26 cellular contexts compared by ENCODE assay signal in the genomic region with DNA sequence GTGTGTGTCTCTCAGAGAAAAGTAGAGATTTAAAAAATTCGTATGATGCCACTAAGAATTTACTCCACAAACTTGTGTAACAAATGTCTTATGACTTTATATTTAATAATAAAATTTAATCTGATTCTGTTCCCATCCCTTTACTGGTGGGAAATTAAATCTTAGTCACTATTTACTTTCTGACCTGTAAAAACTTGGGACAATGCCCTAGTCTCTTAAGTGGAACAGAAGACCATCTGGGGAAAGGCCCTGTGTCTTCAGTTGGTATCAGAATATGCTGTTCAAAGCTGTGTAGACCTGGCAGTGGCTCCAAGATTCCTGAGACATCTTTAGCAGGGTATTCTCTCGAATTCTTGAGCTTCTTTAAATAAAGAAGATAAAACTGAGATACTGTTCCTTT.
"Had no signal": no experiment of that assay in that cellular context is flagged by ENCODE, and none has a peak within 500 bp of the region (broad histone marks: within the 10 kb centered on the region; RNA-seq: fewer than 3 reads in every experiment).

No MANE protein-coding gene starts in this region.

- DNase-seq: stimulated activated CD4-positive, alpha-beta T cell treated with anti-CD3 and anti-CD28 coated beads, Interleukin-2, amount 100 ng/mL, for 48 hours; stimulated activated CD4-positive, alpha-beta T cell treated with anti-CD3 and anti-CD28 coated beads, Interleukin-4, amount 100 ng/mL, for 1 hour; stimulated activated CD4-positive, alpha-beta T cell treated with anti-CD3 and anti-CD28 coated beads, Interleukin-4, amount 100 ng/mL, for 24 hours; stimulated activated CD4-positive, alpha-beta T cell treated with anti-CD3 and anti-CD28 coated beads, Interleukin-4, amount 100 ng/mL, for 4 hours; stimulated activated CD8-positive, alpha-beta memory T cell treated with anti-CD3 and anti-CD28 coated beads, Interleukin-4, amount 100 ng/mL, for 48 hours; stimulated activated naive B cell treated with anti-CD40 and anti-IgM and Interleukin-4, amounts not matched to agents 10 μg/mL and 1 μg/mL and 100 μg/mL, for 72 hours; stimulated activated naive CD4-positive, alpha-beta T cell; stimulated activated naive CD4-positive, alpha-beta T cell treated with Interleukin-2 at 50 U/mL for 16 hours; stimulated activated naive CD8-positive, alpha-beta T cell treated with anti-CD3 and anti-CD28 coated beads, Interleukin-15, amount 100 ng/mL, for 72 hours; stimulated activated naive CD8-positive, alpha-beta T cell treated with anti-CD3 and anti-CD28 coated beads, Interleukin-15, Interleukin-2, amounts not matched to agents 100 U/mL and 50 U/mL, for 24 hours; stomach; substantia nigra; testis; thyroid gland; tibial artery; transverse colon; trophoblast cell; upper lobe of right lung; uterus had no signal

- H3K27me3 ChIP-seq: testis, uterus, vagina had no signal

- H3K36me3 ChIP-seq: stomach, suprapubic skin, thoracic aorta, thyroid gland, tibial artery, tibial nerve, transverse colon, upper lobe of left lung, upper lobe of right lung, uterus, vagina had no signal

- H3K27ac ChIP-seq: stomach, suprapubic skin, testis, thoracic aorta, thyroid gland, tibial artery, tibial nerve, transverse colon, upper lobe of left lung, upper lobe of right lung, uterus, vagina had no signal

- H3K4me3 ChIP-seq: stomach, suprapubic skin, testis, thoracic aorta, thyroid gland, tibial artery, tibial nerve, transverse colon, upper lobe of left lung, upper lobe of right lung, uterus, vagina had no signal

- H3K4me1 ChIP-seq: uterus had no signal

- ATAC-seq: stimulated activated effector memory CD8-positive, alpha-beta T cell treated with anti-CD3 and anti-CD28 coated beads, Interleukin-12 subunit alpha, Interleukin-12 subunit beta, amount 100 ng/mL, for 72 hours; stimulated activated memory B cell treated with anti-CD40 and anti-IgM and Interleukin-4, amounts not matched to agents 10 μg/mL and 1 μg/mL and 100 μg/mL, for 72 hours; stimulated activated naive B cell treated with anti-CD40 and anti-IgM and Interleukin-4, amounts not matched to agents 10 μg/mL and 1 μg/mL and 100 μg/mL, for 72 hours; stimulated activated naive CD8-positive, alpha-beta T cell treated with anti-CD3 and anti-CD28 coated beads, Interleukin-15, amount 100 ng/mL, for 72 hours; stimulated activated naive CD8-positive, alpha-beta T cell treated with anti-CD3 and anti-CD28 coated beads, Interleukin-15, Interleukin-2, amounts not matched to agents 100 U/mL and 50 U/mL, for 24 hours; upper lobe of right lung had no signal

- H3K9me3 ChIP-seq: stomach, suprapubic skin, testis, thoracic aorta, thyroid gland, tibial artery, tibial nerve, transverse colon, upper lobe of left lung, upper lobe of right lung, uterus, vagina had no signal
